In the genomic region with DNA sequence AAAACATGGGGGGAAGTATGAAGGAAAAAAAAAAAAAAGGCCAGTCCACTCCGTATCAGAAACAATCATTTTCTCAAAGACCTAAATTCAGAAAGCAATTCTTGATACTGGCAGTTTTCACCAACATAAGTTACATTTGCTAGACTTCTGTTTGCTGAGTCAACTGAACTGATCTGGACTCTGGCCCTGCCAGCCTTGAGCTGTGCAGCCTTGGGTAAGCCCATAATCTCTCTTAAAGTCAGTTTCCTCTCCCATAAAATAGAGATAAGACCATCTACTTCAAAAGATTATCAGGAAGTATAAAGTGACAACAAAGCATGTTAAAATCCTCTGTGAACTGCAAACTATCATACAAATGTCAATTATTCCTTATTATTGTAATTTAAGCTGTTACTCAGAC, we compare ENCODE assay signal across 1 cellular context.
TF ChIP-seq lines count a peak whose summit lies in the region.

No MANE protein-coding gene starts in this region.

TF ChIP-seq in HepG2, 621 proteins besides CTCF, POLR2A, EP300 and RAD21 (continued from another document and continues in another):
- TF ChIP-seq, protein P1, sequence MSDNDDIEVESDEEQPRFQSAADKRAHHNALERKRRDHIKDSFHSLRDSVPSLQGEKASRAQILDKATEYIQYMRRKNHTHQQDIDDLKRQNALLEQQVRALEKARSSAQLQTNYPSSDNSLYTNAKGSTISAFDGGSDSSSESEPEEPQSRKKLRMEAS (IDR thresholded peaks at IDR 0.05), result no peak
- no peak for TF ChIP-seq POLR2AphosphoS5 (IDR thresholded peaks at IDR 0.05; ENCODE audit: low read depth, low read length)
- TF ChIP-seq ZNF232 (CRISPR knock-in tag; IDR thresholded peaks at IDR 0.05; ENCODE audit: borderline replicate concordance), result no peak
- TF ChIP-seq RFX5 (IDR thresholded peaks at IDR 0.05; ENCODE audit: low read depth, low read length), result no peak
- no peak for TF ChIP-seq BORCS8-MEF2B (CRISPR knock-in tag; IDR thresholded peaks at IDR 0.05)
- TF ChIP-seq, protein P2, sequence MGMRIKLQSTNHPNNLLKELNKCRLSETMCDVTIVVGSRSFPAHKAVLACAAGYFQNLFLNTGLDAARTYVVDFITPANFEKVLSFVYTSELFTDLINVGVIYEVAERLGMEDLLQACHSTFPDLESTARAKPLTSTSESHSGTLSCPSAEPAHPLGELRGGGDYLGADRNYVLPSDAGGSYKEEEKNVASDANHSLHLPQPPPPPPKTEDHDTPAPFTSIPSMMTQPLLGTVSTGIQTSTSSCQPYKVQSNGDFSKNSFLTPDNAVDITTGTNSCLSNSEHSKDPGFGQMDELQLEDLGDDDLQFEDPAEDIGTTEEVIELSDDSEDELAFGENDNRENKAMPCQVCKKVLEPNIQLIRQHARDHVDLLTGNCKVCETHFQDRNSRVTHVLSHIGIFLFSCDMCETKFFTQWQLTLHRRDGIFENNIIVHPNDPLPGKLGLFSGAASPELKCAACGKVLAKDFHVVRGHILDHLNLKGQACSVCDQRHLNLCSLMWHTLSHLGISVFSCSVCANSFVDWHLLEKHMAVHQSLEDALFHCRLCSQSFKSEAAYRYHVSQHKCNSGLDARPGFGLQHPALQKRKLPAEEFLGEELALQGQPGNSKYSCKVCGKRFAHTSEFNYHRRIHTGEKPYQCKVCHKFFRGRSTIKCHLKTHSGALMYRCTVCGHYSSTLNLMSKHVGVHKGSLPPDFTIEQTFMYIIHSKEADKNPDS (CRISPR knock-in tag; IDR thresholded peaks at IDR 0.05), result no peak
- no peak for TF ChIP-seq NFKB2 (CRISPR knock-in tag; IDR thresholded peaks at IDR 0.05; ENCODE audit: borderline replicate concordance)
- TF ChIP-seq HNF4G (IDR thresholded peaks at IDR 0.05; ENCODE audit: borderline replicate concordance, low read depth, low read length), result peak; percentile 55; the same call in 1 of the 2 replicates
- TF ChIP-seq HNF4G (CRISPR knock-in tag; IDR thresholded peaks at IDR 0.05; ENCODE audit: borderline replicate concordance, low read depth), result no peak
- no peak for TF ChIP-seq ZNF33A (CRISPR knock-in tag; IDR thresholded peaks at IDR 0.05; ENCODE audit: borderline replicate concordance)
- no peak for TF ChIP-seq SIN3A (IDR thresholded peaks at IDR 0.05; ENCODE audit: borderline replicate concordance, low read depth, low read length)
- TF ChIP-seq HNRNPLL (IDR thresholded peaks at IDR 0.05; ENCODE audit: low read depth, low read length, poor library complexity, severe bottlenecking), result no peak
- no peak for TF ChIP-seq ZBTB2 (CRISPR knock-in tag; IDR thresholded peaks at IDR 0.05; ENCODE audit: low read depth)
- no peak for TF ChIP-seq MXD1 (CRISPR knock-in tag; IDR thresholded peaks at IDR 0.05)
- no peak for TF ChIP-seq KDM6A (CRISPR knock-in tag; IDR thresholded peaks at IDR 0.05; ENCODE audit: low read depth)
- TF ChIP-seq ZNF879 (CRISPR knock-in tag; IDR thresholded peaks at IDR 0.05), result no peak
- no peak for TF ChIP-seq SMARCE1 (IDR thresholded peaks at IDR 0.05; ENCODE audit: borderline replicate concordance)
- no peak for TF ChIP-seq MYPOP (CRISPR knock-in tag; IDR thresholded peaks at IDR 0.05)
- TF ChIP-seq ZNF350 (CRISPR knock-in tag; IDR thresholded peaks at IDR 0.05; ENCODE audit: borderline replicate concordance, low read depth), result no peak
- no peak for TF ChIP-seq ZMAT3 (CRISPR knock-in tag; conservative IDR thresholded peaks at IDR 0.05)
- no peak for TF ChIP-seq ZBTB10 (CRISPR knock-in tag; IDR thresholded peaks at IDR 0.05; ENCODE audit: borderline replicate concordance)
- TF ChIP-seq, protein P3, sequence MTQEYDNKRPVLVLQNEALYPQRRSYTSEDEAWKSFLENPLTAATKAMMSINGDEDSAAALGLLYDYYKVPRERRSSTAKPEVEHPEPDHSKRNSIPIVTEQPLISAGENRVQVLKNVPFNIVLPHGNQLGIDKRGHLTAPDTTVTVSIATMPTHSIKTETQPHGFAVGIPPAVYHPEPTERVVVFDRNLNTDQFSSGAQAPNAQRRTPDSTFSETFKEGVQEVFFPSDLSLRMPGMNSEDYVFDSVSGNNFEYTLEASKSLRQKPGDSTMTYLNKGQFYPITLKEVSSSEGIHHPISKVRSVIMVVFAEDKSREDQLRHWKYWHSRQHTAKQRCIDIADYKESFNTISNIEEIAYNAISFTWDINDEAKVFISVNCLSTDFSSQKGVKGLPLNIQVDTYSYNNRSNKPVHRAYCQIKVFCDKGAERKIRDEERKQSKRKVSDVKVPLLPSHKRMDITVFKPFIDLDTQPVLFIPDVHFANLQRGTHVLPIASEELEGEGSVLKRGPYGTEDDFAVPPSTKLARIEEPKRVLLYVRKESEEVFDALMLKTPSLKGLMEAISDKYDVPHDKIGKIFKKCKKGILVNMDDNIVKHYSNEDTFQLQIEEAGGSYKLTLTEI (CRISPR knock-in tag; conservative IDR thresholded peaks at IDR 0.05), result no peak
- TF ChIP-seq RFXAP (CRISPR knock-in tag; IDR thresholded peaks at IDR 0.05; ENCODE audit: borderline replicate concordance), result no peak
- TF ChIP-seq SATB2 (CRISPR knock-in tag; IDR thresholded peaks at IDR 0.05), result no peak
- TF ChIP-seq, protein P4, sequence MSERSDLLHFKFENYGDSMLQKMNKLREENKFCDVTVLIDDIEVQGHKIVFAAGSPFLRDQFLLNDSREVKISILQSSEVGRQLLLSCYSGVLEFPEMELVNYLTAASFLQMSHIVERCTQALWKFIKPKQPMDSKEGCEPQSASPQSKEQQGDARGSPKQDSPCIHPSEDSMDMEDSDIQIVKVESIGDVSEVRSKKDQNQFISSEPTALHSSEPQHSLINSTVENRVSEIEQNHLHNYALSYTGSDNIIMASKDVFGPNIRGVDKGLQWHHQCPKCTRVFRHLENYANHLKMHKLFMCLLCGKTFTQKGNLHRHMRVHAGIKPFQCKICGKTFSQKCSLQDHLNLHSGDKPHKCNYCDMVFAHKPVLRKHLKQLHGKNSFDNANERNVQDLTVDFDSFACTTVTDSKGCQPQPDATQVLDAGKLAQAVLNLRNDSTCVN (CRISPR knock-in tag; IDR thresholded peaks at IDR 0.05; ENCODE audit: borderline replicate concordance), result no peak
- TF ChIP-seq IKZF1 (IDR thresholded peaks at IDR 0.05), result no peak
- TF ChIP-seq ZNF564 (CRISPR knock-in tag; IDR thresholded peaks at IDR 0.05), result no peak
- no peak for TF ChIP-seq TOPORS (CRISPR knock-in tag; IDR thresholded peaks at IDR 0.05)
- TF ChIP-seq HES4 (CRISPR knock-in tag; IDR thresholded peaks at IDR 0.05; ENCODE audit: borderline replicate concordance), result no peak
- no peak for TF ChIP-seq SAFB2 (CRISPR knock-in tag; IDR thresholded peaks at IDR 0.05; ENCODE audit: borderline replicate concordance, low read depth)
- 0 out of 2 replicates have a peak, but pooled peaks have one; percentile 20 for TF ChIP-seq ELF3 (CRISPR knock-in tag; IDR thresholded peaks at IDR 0.05)
- TF ChIP-seq ZNF501 (CRISPR knock-in tag; IDR thresholded peaks at IDR 0.05), result no peak
- no peak for TF ChIP-seq CSRNP2 (CRISPR knock-in tag; conservative IDR thresholded peaks at IDR 0.05; ENCODE audit: low read depth)
- TF ChIP-seq NFYB (CRISPR knock-in tag; IDR thresholded peaks at IDR 0.05), result no peak
- TF ChIP-seq MLX (CRISPR knock-in tag; IDR thresholded peaks at IDR 0.05), result no peak
- no peak for TF ChIP-seq HINFP (CRISPR knock-in tag; IDR thresholded peaks at IDR 0.05; ENCODE audit: low read depth)
- TF ChIP-seq ZNF619 (CRISPR knock-in tag; IDR thresholded peaks at IDR 0.05), result no peak
- peak; percentile 90 for TF ChIP-seq MAFF (IDR thresholded peaks at IDR 0.05; ENCODE audit: low read depth, low read length)
- no peak for TF ChIP-seq GABPB1 (CRISPR knock-in tag; IDR thresholded peaks at IDR 0.05)
- TF ChIP-seq GPN1 (CRISPR knock-in tag; IDR thresholded peaks at IDR 0.05; ENCODE audit: borderline replicate concordance), result no peak
- no peak for TF ChIP-seq ZSCAN9 (CRISPR knock-in tag; IDR thresholded peaks at IDR 0.05; ENCODE audit: borderline replicate concordance)
- no peak for TF ChIP-seq ZFYVE20 (CRISPR knock-in tag; IDR thresholded peaks at IDR 0.05; ENCODE audit: borderline replicate concordance, low read depth)
- TF ChIP-seq ZNF263 (CRISPR knock-in tag; IDR thresholded peaks at IDR 0.05), result no peak
- TF ChIP-seq ZNF143 (CRISPR knock-in tag; IDR thresholded peaks at IDR 0.05), result no peak
- TF ChIP-seq CEBPB (IDR thresholded peaks at IDR 0.05; ENCODE audit: borderline replicate concordance, low read depth, low read length), result no peak
- no peak for TF ChIP-seq EHMT2 (IDR thresholded peaks at IDR 0.05; ENCODE audit: borderline replicate concordance, low read depth, low read length)
- peak; percentile 83 for TF ChIP-seq HNF4A (CRISPR knock-in tag; IDR thresholded peaks at IDR 0.05)
- no peak for TF ChIP-seq ZNF746 (CRISPR knock-in tag; IDR thresholded peaks at IDR 0.05)
- TF ChIP-seq MEIS2 (CRISPR knock-in tag; IDR thresholded peaks at IDR 0.05), result no peak
- TF ChIP-seq ZFP36L2 (CRISPR knock-in tag; IDR thresholded peaks at IDR 0.05), result no peak
- no peak for TF ChIP-seq ZNF883 (CRISPR knock-in tag; IDR thresholded peaks at IDR 0.05; ENCODE audit: not compliant biosample characterization)
- no peak for TF ChIP-seq HNRNPH1 (optimal IDR thresholded peaks at IDR 0.05; ENCODE audit: low read depth, low read length)
- no peak for TF ChIP-seq SP1 (IDR thresholded peaks at IDR 0.05)
- no peak for TF ChIP-seq SP1 (CRISPR knock-in tag; IDR thresholded peaks at IDR 0.05)
